Comparison of ENCODE assay signal across 2 cellular contexts in the genomic region with DNA sequence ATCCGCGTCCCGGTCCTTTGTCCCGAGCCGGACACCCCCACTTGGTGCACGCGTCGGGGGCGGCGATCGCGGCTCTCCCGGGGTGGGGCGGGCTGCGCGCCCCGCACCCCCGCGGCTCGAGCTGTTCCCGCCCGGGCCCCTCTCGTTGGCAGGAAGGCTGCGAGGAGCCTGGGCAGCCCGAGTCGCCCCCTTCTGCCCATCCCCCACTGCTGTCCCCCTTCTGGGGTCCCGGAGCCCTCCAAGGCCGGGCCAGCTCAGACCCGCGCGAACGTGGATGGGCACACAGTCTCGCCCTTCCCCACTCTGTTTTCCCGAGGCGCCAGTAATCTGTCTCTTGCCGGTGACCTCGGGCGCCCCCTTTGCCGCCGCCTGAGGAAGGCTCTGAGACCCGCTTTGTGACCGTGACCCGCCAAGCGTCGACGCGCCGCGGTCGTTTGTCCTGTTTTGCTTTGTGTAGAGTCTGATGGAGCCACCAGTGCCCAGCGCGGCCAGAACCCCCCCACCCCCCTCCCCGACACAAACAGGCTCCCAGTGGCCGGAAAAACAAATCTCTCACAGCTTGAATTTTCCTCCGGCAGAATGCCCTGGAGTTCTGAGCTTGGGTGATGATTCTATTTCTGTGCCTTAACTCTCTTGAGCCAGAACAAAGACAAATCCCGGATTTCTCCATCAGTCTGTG.
A peak's percentile ranks its signal among the peaks of the same experiment; 100 is the strongest.
TF ChIP-seq lines count a peak whose summit lies in the region.

No MANE protein-coding gene starts in this region.

TF ChIP-seq in HEK293, 187 proteins besides CTCF, POLR2A, EP300 and RAD21 (continued from another document and continues in another):
- TF ChIP-seq, protein P1, sequence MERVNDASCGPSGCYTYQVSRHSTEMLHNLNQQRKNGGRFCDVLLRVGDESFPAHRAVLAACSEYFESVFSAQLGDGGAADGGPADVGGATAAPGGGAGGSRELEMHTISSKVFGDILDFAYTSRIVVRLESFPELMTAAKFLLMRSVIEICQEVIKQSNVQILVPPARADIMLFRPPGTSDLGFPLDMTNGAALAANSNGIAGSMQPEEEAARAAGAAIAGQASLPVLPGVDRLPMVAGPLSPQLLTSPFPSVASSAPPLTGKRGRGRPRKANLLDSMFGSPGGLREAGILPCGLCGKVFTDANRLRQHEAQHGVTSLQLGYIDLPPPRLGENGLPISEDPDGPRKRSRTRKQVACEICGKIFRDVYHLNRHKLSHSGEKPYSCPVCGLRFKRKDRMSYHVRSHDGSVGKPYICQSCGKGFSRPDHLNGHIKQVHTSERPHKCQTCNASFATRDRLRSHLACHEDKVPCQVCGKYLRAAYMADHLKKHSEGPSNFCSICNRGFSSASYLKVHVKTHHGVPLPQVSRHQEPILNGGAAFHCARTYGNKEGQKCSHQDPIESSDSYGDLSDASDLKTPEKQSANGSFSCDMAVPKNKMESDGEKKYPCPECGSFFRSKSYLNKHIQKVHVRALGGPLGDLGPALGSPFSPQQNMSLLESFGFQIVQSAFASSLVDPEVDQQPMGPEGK (tag by site-specific recombination; IDR thresholded peaks at IDR 0.05) = peak; percentile 37; the same call in 1 of the 2 replicates
- 0 out of 2 replicates have a peak, but pooled peaks have one; percentile 11 for TF ChIP-seq ZSCAN30 (tag by site-specific recombination; IDR thresholded peaks at IDR 0.05)
- TF ChIP-seq, protein P2, sequence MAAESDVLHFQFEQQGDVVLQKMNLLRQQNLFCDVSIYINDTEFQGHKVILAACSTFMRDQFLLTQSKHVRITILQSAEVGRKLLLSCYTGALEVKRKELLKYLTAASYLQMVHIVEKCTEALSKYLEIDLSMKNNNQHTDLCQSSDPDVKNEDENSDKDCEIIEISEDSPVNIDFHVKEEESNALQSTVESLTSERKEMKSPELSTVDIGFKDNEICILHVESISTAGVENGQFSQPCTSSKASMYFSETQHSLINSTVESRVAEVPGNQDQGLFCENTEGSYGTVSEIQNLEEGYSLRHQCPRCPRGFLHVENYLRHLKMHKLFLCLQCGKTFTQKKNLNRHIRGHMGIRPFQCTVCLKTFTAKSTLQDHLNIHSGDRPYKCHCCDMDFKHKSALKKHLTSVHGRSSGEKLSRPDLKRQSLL (tag by site-specific recombination; IDR thresholded peaks at IDR 0.05) = peak; percentile 15; the same call in 1 of the 2 replicates
- TF ChIP-seq, protein P3, sequence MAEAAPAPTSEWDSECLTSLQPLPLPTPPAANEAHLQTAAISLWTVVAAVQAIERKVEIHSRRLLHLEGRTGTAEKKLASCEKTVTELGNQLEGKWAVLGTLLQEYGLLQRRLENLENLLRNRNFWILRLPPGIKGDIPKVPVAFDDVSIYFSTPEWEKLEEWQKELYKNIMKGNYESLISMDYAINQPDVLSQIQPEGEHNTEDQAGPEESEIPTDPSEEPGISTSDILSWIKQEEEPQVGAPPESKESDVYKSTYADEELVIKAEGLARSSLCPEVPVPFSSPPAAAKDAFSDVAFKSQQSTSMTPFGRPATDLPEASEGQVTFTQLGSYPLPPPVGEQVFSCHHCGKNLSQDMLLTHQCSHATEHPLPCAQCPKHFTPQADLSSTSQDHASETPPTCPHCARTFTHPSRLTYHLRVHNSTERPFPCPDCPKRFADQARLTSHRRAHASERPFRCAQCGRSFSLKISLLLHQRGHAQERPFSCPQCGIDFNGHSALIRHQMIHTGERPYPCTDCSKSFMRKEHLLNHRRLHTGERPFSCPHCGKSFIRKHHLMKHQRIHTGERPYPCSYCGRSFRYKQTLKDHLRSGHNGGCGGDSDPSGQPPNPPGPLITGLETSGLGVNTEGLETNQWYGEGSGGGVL (tag by site-specific recombination; IDR thresholded peaks at IDR 0.05) = peak; percentile 37; the same call in 1 of the 2 replicates
- TF ChIP-seq ZNF785 (tag by site-specific recombination; IDR thresholded peaks at IDR 0.05) = 0 out of 2 replicates have a peak, but pooled peaks have one; percentile 45
- TF ChIP-seq ZNF16 (tag by site-specific recombination; IDR thresholded peaks at IDR 0.05; ENCODE audit: low read depth) = no peak
- TF ChIP-seq ZBTB26 (tag by site-specific recombination; optimal IDR thresholded peaks at IDR 0.05) = peak; percentile 73
- 0 out of 2 replicates have a peak, but pooled peaks have one; percentile 9 for TF ChIP-seq KLF8 (tag by site-specific recombination; IDR thresholded peaks at IDR 0.05)
- TF ChIP-seq ZIC2 (tag by site-specific recombination; IDR thresholded peaks at IDR 0.05) = peak; percentile 15
- no peak for TF ChIP-seq ZFP3 (tag by site-specific recombination; IDR thresholded peaks at IDR 0.05; ENCODE audit: low read depth)
- TF ChIP-seq ZBTB48 (tag by site-specific recombination; IDR thresholded peaks at IDR 0.05) = no peak
- no peak for TF ChIP-seq ZNF121 (tag by site-specific recombination; IDR thresholded peaks at IDR 0.05)
- TF ChIP-seq ZNF501 (tag by site-specific recombination; IDR thresholded peaks at IDR 0.05) = 0 out of 2 replicates have a peak, but pooled peaks have one; percentile 12
- 0 out of 2 replicates have a peak, but pooled peaks have one; percentile 6 for TF ChIP-seq ZSCAN5A (tag by site-specific recombination; IDR thresholded peaks at IDR 0.05)
- TF ChIP-seq SALL2 (tag by site-specific recombination; IDR thresholded peaks at IDR 0.05; ENCODE audit: borderline replicate concordance) = no peak
- peak; percentile 13; the same call in 1 of the 2 replicates for TF ChIP-seq ZNF600 (tag by site-specific recombination; IDR thresholded peaks at IDR 0.05)
- TF ChIP-seq YY2 (tag by site-specific recombination; IDR thresholded peaks at IDR 0.05) = no peak

TF ChIP-seq in WTC11, 78 proteins besides CTCF, POLR2A, EP300 and RAD21 (continued from another document):
- TF ChIP-seq HMGXB4 (CRISPR knock-in tag; IDR thresholded peaks at IDR 0.05) (peak; percentile 86; the same call in 1 of the 2 replicates), TEAD1 (CRISPR knock-in tag; IDR thresholded peaks at IDR 0.05) (no peak), FOXP1 (CRISPR knock-in tag; IDR thresholded peaks at IDR 0.05; ENCODE audit: borderline replicate concordance) (0 out of 2 replicates have a peak, but pooled peaks have one; percentile 61), MYBL2 (CRISPR knock-in tag; IDR thresholded peaks at IDR 0.05) (0 out of 2 replicates have a peak, but pooled peaks have one; percentile 33)
TF ChIP-seq in WTC11: peak in this region for 5.
